ENCODE assay signal across 9 cellular contexts in genomic region chr12:94832780-94833760, GRCh38.
DNase-seq lines count a peak whose midpoint lies in the region; ATAC-seq and TF ChIP-seq lines count a peak whose summit lies in the region.
"Had no signal": no experiment of that assay in that cellular context is flagged by ENCODE, and none has a peak within 500 bp of the region (broad histone marks: within the 10 kb centered on the region; RNA-seq: fewer than 3 reads in every experiment).

No MANE protein-coding gene starts in this region.

- intact Hi-C loops in lower lobe of right lung (cut with DNase I), result no loop called here

- H3K4me1 ChIP-seq in lower lobe of right lung, result peaks cover 33% of the 10 kb centered on the region
- peaks cover 5 to 12% (median 8%) of the 10 kb centered on the region in 4 donors for H3K4me1 ChIP-seq in upper lobe of left lung

- H3K36me3 ChIP-seq in lower lobe of right lung (no peaks in the 10 kb centered on the region), upper lobe of left lung (no peaks in the 10 kb centered on the region), MG63 (no peaks in the 10 kb centered on the region)

- H3K27ac ChIP-seq in lower lobe of right lung, result peak overlapping the region; percentile 60
- peak overlapping the region; percentile 3 to 60 (median 37) for H3K27ac ChIP-seq in upper lobe of left lung

- no peak for TF ChIP-seq POLR2A in upper lobe of left lung (IDR thresholded peaks at IDR 0.05)
- TF ChIP-seq POLR2A in GM18505 (IDR thresholded peaks at IDR 0.05; ENCODE audit: borderline replicate concordance, extremely low read depth, insufficient read depth, insufficient read length), result no peak

- H3K27me3 ChIP-seq in lower lobe of right lung (ENCODE audit: low read depth) (no peaks in the 10 kb centered on the region), upper lobe of left lung (no peaks in the 10 kb centered on the region), MG63 (no peaks in the 10 kb centered on the region)

- H3K4me3 ChIP-seq in lower lobe of right lung (no peak overlapping the region), upper lobe of left lung (no peak overlapping the region), MG63 (no peak overlapping the region)

- H3K9me3 ChIP-seq in lower lobe of right lung (no peaks in the 10 kb centered on the region), upper lobe of left lung (no peaks in the 10 kb centered on the region), MG63 (no peaks in the 10 kb centered on the region)

- DNase-seq in NCI-H1417 (lab: John Stamatoyannopoulos, UW), result peak; percentile 45 to 96 (median 89)
- DNase-seq in NCI-H1417 treated with DMSO at 0.1 percent for 48 hours (lab: John Stamatoyannopoulos, UW), result no peak
- DNase-seq in astrocyte of the hippocampus (ENCODE audit: low read depth, low spot score), result peak; percentile 70
- no peak for DNase-seq in lower lobe of right lung
- peak in 1 of 2 donors; percentile 13 for DNase-seq in upper lobe of left lung
- no peak for DNase-seq in MG63
- no peak for DNase-seq in COR-L47 (lab: John Stamatoyannopoulos, UW)
- DNase-seq: NCI-H1694 had no signal

- ATAC-seq in lower lobe of right lung (peak; percentile 50 to 54), upper lobe of left lung (ENCODE audit: low FRiP score in 2 of 2) (peak; percentile 71 to 89), GM18505 (IDR thresholded peaks at IDR 0.05; ENCODE audit: unreplicated experiment) (no peak)

- TF ChIP-seq EP300 in upper lobe of left lung (IDR thresholded peaks at IDR 0.05), result no peak

- TF ChIP-seq CTCF in lower lobe of right lung (IDR thresholded peaks at IDR 0.05) (no peak), upper lobe of left lung (IDR thresholded peaks at IDR 0.05) (no peak)

- WGBS in upper lobe of left lung, 2 donors, result 77 to 80% methylated on average over 17 of the region's 17 CpGs

Comparison
In these comparisons a context has a peak if more than half of its experiments do, and no peak if none do; other contexts are left out.
1. DNase-seq: peak in NCI-H1417 (3 of 3) and astrocyte of the hippocampus (single experiment); none in NCI-H1417 treated with DMSO at 0.1 percent for 48 hours (single experiment), lower lobe of right lung (single experiment), MG63 (single experiment) and COR-L47 (single experiment).